Comparison of ENCODE assay signal across 17 cellular contexts in the genomic region with DNA sequence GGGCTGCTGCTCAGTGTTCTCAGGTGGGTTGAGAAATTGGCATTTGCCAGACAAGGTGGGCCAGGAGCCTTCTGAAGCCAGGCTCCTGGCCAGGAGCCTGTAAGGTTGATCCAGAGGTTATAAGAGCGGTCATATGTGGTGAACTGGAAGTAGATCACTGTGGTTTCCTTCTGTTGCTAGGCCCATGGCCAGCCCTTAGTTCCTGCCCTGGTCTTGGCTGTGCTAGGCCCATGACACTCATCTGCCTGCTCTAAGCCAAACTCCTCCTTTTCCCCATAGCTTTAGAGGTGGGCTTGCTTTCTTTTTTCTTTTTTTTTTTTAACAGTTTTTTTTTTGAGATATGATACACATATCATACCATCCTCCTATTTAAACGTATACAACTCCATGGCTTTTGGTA. TPM values are rescaled to one million over a fixed set of nuclear protein-coding genes. Genes with fewer than 3 reads are reported as not detected.
A peak's percentile ranks its signal among the peaks of the same experiment; 100 is the strongest.
DNase-seq lines count a peak whose midpoint lies in the region; ATAC-seq and TF ChIP-seq lines count a peak whose summit lies in the region.
"Had no signal": no experiment of that assay in that cellular context is flagged by ENCODE, and none has a peak within 500 bp of the region (broad histone marks: within the 10 kb centered on the region; RNA-seq: fewer than 3 reads in every experiment).

No MANE protein-coding gene starts in this region.

- no peaks in the 10 kb centered on the region for H3K36me3 ChIP-seq in CD4-positive, CD25-positive, alpha-beta regulatory T cell (ENCODE audit: control insufficient read depth, insufficient read depth, low read length)
- no peaks in the 10 kb centered on the region for H3K36me3 ChIP-seq in neutrophil
- H3K36me3 ChIP-seq in PC-3 (ENCODE audit: low read depth, low read length): no peaks in the 10 kb centered on the region
- H3K36me3 ChIP-seq: SJSA1 had no signal

- H3K4me3 ChIP-seq in CD4-positive, CD25-positive, alpha-beta regulatory T cell (ENCODE audit: low read depth, low read length): no peak overlapping the region
- H3K4me3 ChIP-seq in neutrophil (ENCODE audit: low read depth in 1 of 2, low read length in 1 of 2) (no peak overlapping the region), PC-3 (ENCODE audit: low read length) (no peak overlapping the region)
- H3K4me3 ChIP-seq: SJSA1 had no signal

- H4K20me1 ChIP-seq in PC-3 (ENCODE audit: low read length): no peaks in the 10 kb centered on the region

- no peaks in the 10 kb centered on the region for H3K9me2 ChIP-seq in PC-3 (replicated peaks; ENCODE audit: low read length)

- H3K27ac ChIP-seq in CD4-positive, CD25-positive, alpha-beta regulatory T cell (ENCODE audit: insufficient read depth, low read length, poor library complexity, severe bottlenecking): no peak overlapping the region
- peak overlapping the region; percentile 88 for H3K27ac ChIP-seq in neutrophil
- no peak overlapping the region for H3K27ac ChIP-seq in PC-3 (ENCODE audit: low read length)
- H3K27ac ChIP-seq: SJSA1 had no signal

- TF ChIP-seq CTCF in neutrophil (IDR thresholded peaks at IDR 0.05): no peak
- TF ChIP-seq CTCF in PC-3 (conservative IDR thresholded peaks at IDR 0.05; ENCODE audit: low read depth, low read length): no peak

- POLR2A ChIA-PET in PC-3 (lab: Charles Lee; ENCODE audit: unreplicated experiment): no interaction called here

- peaks cover 65% of the 10 kb centered on the region for H3K4me1 ChIP-seq in CD4-positive, CD25-positive, alpha-beta regulatory T cell (ENCODE audit: control insufficient read depth, insufficient read depth, low read length, poor library complexity, severe bottlenecking)
- peaks cover 70 to 86% of the 10 kb centered on the region in 2 experiments for H3K4me1 ChIP-seq in neutrophil (ENCODE audit: control insufficient read depth in 1 of 2, insufficient read depth in 1 of 2, low read depth in 1 of 2, low read length in 1 of 2)
- H3K4me1 ChIP-seq in PC-3 (ENCODE audit: insufficient read depth, low read length): no peaks in the 10 kb centered on the region; the same call in 1 of the 2 replicates
- H3K4me1 ChIP-seq: SJSA1 had no signal

- H3K4me2 ChIP-seq in PC-3 (ENCODE audit: low read length): no peak overlapping the region

- H3K4me3 Mint-ChIP-seq in CD4-positive, CD25-positive, alpha-beta regulatory T cell: peak overlapping the region in 1 of 4 donors; percentile 8
- peak overlapping the region in 1 of 4 donors; percentile 27 for H3K4me3 Mint-ChIP-seq in IgD-negative memory B cell
- H3K4me3 Mint-ChIP-seq in activated T-helper 17 cell treated with anti-CD3 and anti-CD28 coated beads, Interleukin-2, amount 50 U/mL, for 72 hours: peak overlapping the region; percentile 46

- H3K4me1 Mint-ChIP-seq in CD4-positive, CD25-positive, alpha-beta regulatory T cell: peaks cover 44 to 94% (median 71%) of the 10 kb centered on the region in 4 donors
- peaks cover 50 to 93% (median 88%) of the 10 kb centered on the region in 3 donors for H3K4me1 Mint-ChIP-seq in IgD-negative memory B cell
- peaks cover 81% of the 10 kb centered on the region for H3K4me1 Mint-ChIP-seq in activated T-helper 17 cell treated with anti-CD3 and anti-CD28 coated beads, Interleukin-2, amount 50 U/mL, for 72 hours

- H3K27me3 Mint-ChIP-seq in CD4-positive, CD25-positive, alpha-beta regulatory T cell: no peaks in the 10 kb centered on the region
- no peaks in the 10 kb centered on the region for H3K27me3 Mint-ChIP-seq in IgD-negative memory B cell
- no peaks in the 10 kb centered on the region for H3K27me3 Mint-ChIP-seq in activated T-helper 17 cell treated with anti-CD3 and anti-CD28 coated beads, Interleukin-2, amount 50 U/mL, for 72 hours

- 0 out of 2 replicates have a peak, but pooled peaks cover 4% of the 10 kb centered on the region for H3K79me2 ChIP-seq in PC-3 (ENCODE audit: low read length)

- no peaks in the 10 kb centered on the region for H3K27me3 ChIP-seq in CD4-positive, CD25-positive, alpha-beta regulatory T cell (ENCODE audit: control insufficient read depth, insufficient read depth, low read length)
- no peaks in the 10 kb centered on the region for H3K27me3 ChIP-seq in neutrophil
- H3K27me3 ChIP-seq in PC-3 (ENCODE audit: low read length): no peaks in the 10 kb centered on the region
- H3K27me3 ChIP-seq: SJSA1 had no signal

- peaks cover 20% of the 10 kb centered on the region for H3K36me3 Mint-ChIP-seq in CD4-positive, CD25-positive, alpha-beta regulatory T cell
- H3K36me3 Mint-ChIP-seq in IgD-negative memory B cell: peaks cover 6% of the 10 kb centered on the region
- H3K36me3 Mint-ChIP-seq in activated T-helper 17 cell treated with anti-CD3 and anti-CD28 coated beads, Interleukin-2, amount 50 U/mL, for 72 hours (ENCODE audit: low read depth): peaks cover 11% of the 10 kb centered on the region

- no peak for ATAC-seq in CD4-positive, CD25-positive, alpha-beta regulatory T cell (ENCODE audit: low read depth in 2 of 2)
- ATAC-seq in activated T-helper 17 cell treated with anti-CD3 and anti-CD28 coated beads, Interleukin-2, amount 50 U/mL, for 72 hours (replicated peaks): no peak
- ATAC-seq in PC-3: no peak

- CTCF ChIA-PET in PC-3 (lab: Charles Lee): no interaction called here

- H3K27ac Mint-ChIP-seq in CD4-positive, CD25-positive, alpha-beta regulatory T cell: peak overlapping the region in 2 of 3 donors; percentile 1 to 90
- H3K27ac Mint-ChIP-seq in IgD-negative memory B cell: peak overlapping the region in 2 of 3 donors; percentile 41 to 82
- H3K27ac Mint-ChIP-seq in activated T-helper 17 cell treated with anti-CD3 and anti-CD28 coated beads, Interleukin-2, amount 50 U/mL, for 72 hours: no peak overlapping the region

- H3K9me3 ChIP-seq in CD4-positive, CD25-positive, alpha-beta regulatory T cell (ENCODE audit: control insufficient read depth in 2 of 2, low read length in 2 of 2): no peaks in the 10 kb centered on the region
- H3K9me3 ChIP-seq in neutrophil: no peaks in the 10 kb centered on the region
- H3K9me3 ChIP-seq in PC-3 (ENCODE audit: low read length): no peaks in the 10 kb centered on the region
- H3K9me3 ChIP-seq: SJSA1 had no signal

- H3K9ac ChIP-seq in PC-3 (ENCODE audit: low read length): no peak overlapping the region

- intact Hi-C loops in PC-3 (cut with micrococcal nuclease): loop anchor here (5.0 kb wide), 1 partner anchor 163 kb away; no protein-coding TSS in a partner anchor

- H3F3A ChIP-seq in PC-3 (ENCODE audit: low read length, unreplicated experiment): no peaks in the 10 kb centered on the region

- no peak overlapping the region for H2AFZ ChIP-seq in PC-3 (ENCODE audit: low read length)

- no TSS peak for BruUV-seq in PC-3 (replicated peaks; lab: Mats Ljungman, UMichigan)

- DNase-seq in CD4-positive, CD25-positive, alpha-beta regulatory T cell: no peak
- DNase-seq in PC-3: no peak
- DNase-seq in glomerular visceral epithelial cell (ENCODE audit: extremely low spot score): no peak
- no peak for DNase-seq in activated CD4-positive, CD25-positive, alpha-beta regulatory T cell (lab: John Stamatoyannopoulos, UW)
- DNase-seq: ACHN, COR-L47, DMS153, HCEC 1CT, Kasumi-1, MV-4-11, NCI-H1417 treated with DMSO at 0.1 percent for 48 hours, NCI-H2081 treated with DMSO at 0.1 percent for 48 hours, NCI-H524 had no signal

- peaks cover 0 to 1% (median 0%) of the 10 kb centered on the region in 7 donors for H3K9me3 Mint-ChIP-seq in CD4-positive, CD25-positive, alpha-beta regulatory T cell
- no peaks in the 10 kb centered on the region for H3K9me3 Mint-ChIP-seq in IgD-negative memory B cell
- H3K9me3 Mint-ChIP-seq in activated T-helper 17 cell treated with anti-CD3 and anti-CD28 coated beads, Interleukin-2, amount 50 U/mL, for 72 hours: no peaks in the 10 kb centered on the region

RNA-seq across cellular contexts. Expression of a gene that starts 5.0 kb away (rescaled TPM):
- total RNA-seq in CD4-positive, CD25-positive, alpha-beta regulatory T cell: 68.8 TPM
- polyA plus RNA-seq in CD4-positive, CD25-positive, alpha-beta regulatory T cell: 1 to 10 TPM; 3.6 to 7.2 (median 6.3) TPM
- polyA plus RNA-seq in IgD-negative memory B cell: 14.0 TPM
- 10 to 100 TPM; 53.0 to 53.1 TPM for total RNA-seq in activated T-helper 17 cell treated with anti-CD3 and anti-CD28 coated beads, Interleukin-2, amount 50 U/mL, for 72 hours
- total RNA-seq in PC-3 (2014; rRNA removed): 32.7 and 33.8 TPM in 2 replicates
